1 cellular context compared by ENCODE assay signal in the genomic region with DNA sequence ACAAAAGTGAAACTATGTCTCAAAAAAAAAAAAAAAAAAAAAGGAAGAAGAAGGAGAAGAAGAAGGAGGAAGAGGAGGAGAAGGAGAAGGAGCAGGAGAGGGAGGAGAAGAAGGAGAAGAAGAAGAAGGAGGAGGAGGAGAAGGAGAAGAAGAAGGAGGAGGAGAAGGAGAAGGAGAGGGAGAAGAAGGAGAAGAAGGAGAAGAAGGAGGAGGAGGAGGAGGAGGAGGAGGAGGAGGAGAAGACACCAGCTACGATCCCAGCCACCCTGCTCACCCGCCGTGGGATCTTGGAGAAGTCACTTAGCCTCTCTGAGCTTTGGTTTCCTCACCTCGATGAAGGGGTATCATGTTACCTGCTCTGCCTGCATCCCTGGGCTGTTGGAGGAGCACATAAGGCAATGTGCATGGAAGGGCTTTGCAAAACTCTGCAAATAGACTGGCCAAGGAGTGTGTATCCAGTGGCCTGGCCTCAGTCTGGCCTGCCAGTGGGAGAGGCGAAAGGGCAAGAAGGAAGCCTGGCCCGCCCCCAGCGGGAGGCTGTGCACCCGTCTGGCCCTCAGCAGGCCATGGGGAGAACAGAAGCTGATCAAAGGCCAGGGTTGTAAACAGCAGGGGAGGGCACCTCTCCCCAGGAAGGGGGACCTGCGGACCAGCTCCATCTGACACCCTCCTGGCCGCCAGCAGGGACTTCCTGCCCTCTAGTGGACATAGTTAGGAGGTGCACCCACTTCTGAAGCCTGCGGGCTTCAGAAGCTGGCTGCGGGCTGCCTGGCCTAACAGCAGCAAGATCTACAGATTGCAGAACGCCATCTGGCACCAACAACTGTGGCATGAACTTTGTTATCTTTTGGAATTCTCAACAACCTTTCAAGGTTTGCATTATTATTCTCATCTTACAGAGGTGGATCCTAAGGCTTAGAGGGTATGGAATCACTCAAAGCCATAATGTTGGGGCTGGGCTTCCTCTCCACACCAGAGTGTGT.
TF ChIP-seq lines count a peak whose summit lies in the region.

No MANE protein-coding gene starts in this region.

TF ChIP-seq in K562, 482 proteins besides CTCF, POLR2A, EP300 and RAD21 (continued from another document and continues in another):
- TF ChIP-seq, protein P1, sequence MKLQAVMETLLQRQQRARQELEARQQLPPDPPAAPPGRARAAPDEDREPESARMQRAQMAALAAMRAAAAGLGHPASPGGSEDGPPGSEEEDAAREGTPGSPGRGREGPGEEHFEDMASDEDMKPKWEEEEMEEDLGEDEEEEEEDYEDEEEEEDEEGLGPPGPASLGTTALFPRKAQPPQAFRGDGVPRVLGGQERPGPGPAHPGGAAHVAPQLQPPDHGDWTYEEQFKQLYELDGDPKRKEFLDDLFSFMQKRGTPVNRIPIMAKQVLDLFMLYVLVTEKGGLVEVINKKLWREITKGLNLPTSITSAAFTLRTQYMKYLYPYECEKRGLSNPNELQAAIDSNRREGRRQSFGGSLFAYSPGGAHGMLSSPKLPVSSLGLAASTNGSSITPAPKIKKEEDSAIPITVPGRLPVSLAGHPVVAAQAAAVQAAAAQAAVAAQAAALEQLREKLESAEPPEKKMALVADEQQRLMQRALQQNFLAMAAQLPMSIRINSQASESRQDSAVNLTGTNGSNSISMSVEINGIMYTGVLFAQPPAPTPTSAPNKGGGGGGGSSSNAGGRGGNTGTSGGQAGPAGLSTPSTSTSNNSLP (IDR thresholded peaks at IDR 0.05; ENCODE audit: borderline replicate concordance, low read depth, low read length) = no peak
- TF ChIP-seq SRSF7 (optimal IDR thresholded peaks at IDR 0.05; ENCODE audit: low read depth, low read length) = no peak
- no peak for TF ChIP-seq KAT7 (CRISPR knock-in tag; IDR thresholded peaks at IDR 0.05; ENCODE audit: borderline replicate concordance)
- no peak for TF ChIP-seq HMGN3 (IDR thresholded peaks at IDR 0.05; ENCODE audit: borderline replicate concordance, extremely low read depth, insufficient read length, low read depth, low read length)
- no peak for TF ChIP-seq RNF2 (IDR thresholded peaks at IDR 0.05)
- TF ChIP-seq, protein P2, sequence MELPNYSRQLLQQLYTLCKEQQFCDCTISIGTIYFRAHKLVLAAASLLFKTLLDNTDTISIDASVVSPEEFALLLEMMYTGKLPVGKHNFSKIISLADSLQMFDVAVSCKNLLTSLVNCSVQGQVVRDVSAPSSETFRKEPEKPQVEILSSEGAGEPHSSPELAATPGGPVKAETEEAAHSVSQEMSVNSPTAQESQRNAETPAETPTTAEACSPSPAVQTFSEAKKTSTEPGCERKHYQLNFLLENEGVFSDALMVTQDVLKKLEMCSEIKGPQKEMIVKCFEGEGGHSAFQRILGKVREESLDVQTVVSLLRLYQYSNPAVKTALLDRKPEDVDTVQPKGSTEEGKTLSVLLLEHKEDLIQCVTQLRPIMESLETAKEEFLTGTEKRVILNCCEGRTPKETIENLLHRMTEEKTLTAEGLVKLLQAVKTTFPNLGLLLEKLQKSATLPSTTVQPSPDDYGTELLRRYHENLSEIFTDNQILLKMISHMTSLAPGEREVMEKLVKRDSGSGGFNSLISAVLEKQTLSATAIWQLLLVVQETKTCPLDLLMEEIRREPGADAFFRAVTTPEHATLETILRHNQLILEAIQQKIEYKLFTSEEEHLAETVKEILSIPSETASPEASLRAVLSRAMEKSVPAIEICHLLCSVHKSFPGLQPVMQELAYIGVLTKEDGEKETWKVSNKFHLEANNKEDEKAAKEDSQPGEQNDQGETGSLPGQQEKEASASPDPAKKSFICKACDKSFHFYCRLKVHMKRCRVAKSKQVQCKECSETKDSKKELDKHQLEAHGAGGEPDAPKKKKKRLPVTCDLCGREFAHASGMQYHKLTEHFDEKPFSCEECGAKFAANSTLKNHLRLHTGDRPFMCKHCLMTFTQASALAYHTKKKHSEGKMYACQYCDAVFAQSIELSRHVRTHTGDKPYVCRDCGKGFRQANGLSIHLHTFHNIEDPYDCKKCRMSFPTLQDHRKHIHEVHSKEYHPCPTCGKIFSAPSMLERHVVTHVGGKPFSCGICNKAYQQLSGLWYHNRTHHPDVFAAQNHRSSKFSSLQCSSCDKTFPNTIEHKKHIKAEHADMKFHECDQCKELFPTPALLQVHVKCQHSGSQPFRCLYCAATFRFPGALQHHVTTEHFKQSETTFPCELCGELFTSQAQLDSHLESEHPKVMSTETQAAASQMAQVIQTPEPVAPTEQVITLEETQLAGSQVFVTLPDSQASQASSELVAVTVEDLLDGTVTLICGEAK (IDR thresholded peaks at IDR 0.05) = no peak
- TF ChIP-seq, protein P2 (CRISPR knock-in tag; IDR thresholded peaks at IDR 0.05) = no peak
- no peak; the same call in 1 of the 2 replicates for TF ChIP-seq L3MBTL2 (IDR thresholded peaks at IDR 0.05)
- no peak for TF ChIP-seq TAF9B (IDR thresholded peaks at IDR 0.05; ENCODE audit: partially characterized antibody)
- TF ChIP-seq, protein P3, sequence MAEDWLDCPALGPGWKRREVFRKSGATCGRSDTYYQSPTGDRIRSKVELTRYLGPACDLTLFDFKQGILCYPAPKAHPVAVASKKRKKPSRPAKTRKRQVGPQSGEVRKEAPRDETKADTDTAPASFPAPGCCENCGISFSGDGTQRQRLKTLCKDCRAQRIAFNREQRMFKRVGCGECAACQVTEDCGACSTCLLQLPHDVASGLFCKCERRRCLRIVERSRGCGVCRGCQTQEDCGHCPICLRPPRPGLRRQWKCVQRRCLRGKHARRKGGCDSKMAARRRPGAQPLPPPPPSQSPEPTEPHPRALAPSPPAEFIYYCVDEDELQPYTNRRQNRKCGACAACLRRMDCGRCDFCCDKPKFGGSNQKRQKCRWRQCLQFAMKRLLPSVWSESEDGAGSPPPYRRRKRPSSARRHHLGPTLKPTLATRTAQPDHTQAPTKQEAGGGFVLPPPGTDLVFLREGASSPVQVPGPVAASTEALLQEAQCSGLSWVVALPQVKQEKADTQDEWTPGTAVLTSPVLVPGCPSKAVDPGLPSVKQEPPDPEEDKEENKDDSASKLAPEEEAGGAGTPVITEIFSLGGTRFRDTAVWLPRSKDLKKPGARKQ (CRISPR knock-in tag; IDR thresholded peaks at IDR 0.05) = no peak
- TF ChIP-seq, protein P4, sequence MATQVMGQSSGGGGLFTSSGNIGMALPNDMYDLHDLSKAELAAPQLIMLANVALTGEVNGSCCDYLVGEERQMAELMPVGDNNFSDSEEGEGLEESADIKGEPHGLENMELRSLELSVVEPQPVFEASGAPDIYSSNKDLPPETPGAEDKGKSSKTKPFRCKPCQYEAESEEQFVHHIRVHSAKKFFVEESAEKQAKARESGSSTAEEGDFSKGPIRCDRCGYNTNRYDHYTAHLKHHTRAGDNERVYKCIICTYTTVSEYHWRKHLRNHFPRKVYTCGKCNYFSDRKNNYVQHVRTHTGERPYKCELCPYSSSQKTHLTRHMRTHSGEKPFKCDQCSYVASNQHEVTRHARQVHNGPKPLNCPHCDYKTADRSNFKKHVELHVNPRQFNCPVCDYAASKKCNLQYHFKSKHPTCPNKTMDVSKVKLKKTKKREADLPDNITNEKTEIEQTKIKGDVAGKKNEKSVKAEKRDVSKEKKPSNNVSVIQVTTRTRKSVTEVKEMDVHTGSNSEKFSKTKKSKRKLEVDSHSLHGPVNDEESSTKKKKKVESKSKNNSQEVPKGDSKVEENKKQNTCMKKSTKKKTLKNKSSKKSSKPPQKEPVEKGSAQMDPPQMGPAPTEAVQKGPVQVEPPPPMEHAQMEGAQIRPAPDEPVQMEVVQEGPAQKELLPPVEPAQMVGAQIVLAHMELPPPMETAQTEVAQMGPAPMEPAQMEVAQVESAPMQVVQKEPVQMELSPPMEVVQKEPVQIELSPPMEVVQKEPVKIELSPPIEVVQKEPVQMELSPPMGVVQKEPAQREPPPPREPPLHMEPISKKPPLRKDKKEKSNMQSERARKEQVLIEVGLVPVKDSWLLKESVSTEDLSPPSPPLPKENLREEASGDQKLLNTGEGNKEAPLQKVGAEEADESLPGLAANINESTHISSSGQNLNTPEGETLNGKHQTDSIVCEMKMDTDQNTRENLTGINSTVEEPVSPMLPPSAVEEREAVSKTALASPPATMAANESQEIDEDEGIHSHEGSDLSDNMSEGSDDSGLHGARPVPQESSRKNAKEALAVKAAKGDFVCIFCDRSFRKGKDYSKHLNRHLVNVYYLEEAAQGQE (CRISPR knock-in tag; IDR thresholded peaks at IDR 0.05; ENCODE audit: low read depth) = no peak
- no peak for TF ChIP-seq ZNF12 (CRISPR knock-in tag; IDR thresholded peaks at IDR 0.05)
- TF ChIP-seq, protein P5, sequence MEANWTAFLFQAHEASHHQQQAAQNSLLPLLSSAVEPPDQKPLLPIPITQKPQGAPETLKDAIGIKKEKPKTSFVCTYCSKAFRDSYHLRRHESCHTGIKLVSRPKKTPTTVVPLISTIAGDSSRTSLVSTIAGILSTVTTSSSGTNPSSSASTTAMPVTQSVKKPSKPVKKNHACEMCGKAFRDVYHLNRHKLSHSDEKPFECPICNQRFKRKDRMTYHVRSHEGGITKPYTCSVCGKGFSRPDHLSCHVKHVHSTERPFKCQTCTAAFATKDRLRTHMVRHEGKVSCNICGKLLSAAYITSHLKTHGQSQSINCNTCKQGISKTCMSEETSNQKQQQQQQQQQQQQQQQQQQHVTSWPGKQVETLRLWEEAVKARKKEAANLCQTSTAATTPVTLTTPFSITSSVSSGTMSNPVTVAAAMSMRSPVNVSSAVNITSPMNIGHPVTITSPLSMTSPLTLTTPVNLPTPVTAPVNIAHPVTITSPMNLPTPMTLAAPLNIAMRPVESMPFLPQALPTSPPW (CRISPR knock-in tag; IDR thresholded peaks at IDR 0.05) = peak; percentile 59
- TF ChIP-seq YBX1 (IDR thresholded peaks at IDR 0.05) = no peak
- TF ChIP-seq NFRKB (IDR thresholded peaks at IDR 0.05; ENCODE audit: low read depth) = no peak
- no peak for TF ChIP-seq ZNF830 (CRISPR knock-in tag; IDR thresholded peaks at IDR 0.05)
- TF ChIP-seq ZNF785 (CRISPR knock-in tag; IDR thresholded peaks at IDR 0.05) = no peak
- 0 out of 4 replicates have a peak, but pooled peaks of 1 of the 2 experiments have one; percentile 21 for TF ChIP-seq FOXK2 (conservative IDR thresholded peaks at IDR 0.05 in 1 of 2, IDR thresholded peaks at IDR 0.05 in 1 of 2; ENCODE audit: low read depth in 2 of 2)
- TF ChIP-seq, protein P6, sequence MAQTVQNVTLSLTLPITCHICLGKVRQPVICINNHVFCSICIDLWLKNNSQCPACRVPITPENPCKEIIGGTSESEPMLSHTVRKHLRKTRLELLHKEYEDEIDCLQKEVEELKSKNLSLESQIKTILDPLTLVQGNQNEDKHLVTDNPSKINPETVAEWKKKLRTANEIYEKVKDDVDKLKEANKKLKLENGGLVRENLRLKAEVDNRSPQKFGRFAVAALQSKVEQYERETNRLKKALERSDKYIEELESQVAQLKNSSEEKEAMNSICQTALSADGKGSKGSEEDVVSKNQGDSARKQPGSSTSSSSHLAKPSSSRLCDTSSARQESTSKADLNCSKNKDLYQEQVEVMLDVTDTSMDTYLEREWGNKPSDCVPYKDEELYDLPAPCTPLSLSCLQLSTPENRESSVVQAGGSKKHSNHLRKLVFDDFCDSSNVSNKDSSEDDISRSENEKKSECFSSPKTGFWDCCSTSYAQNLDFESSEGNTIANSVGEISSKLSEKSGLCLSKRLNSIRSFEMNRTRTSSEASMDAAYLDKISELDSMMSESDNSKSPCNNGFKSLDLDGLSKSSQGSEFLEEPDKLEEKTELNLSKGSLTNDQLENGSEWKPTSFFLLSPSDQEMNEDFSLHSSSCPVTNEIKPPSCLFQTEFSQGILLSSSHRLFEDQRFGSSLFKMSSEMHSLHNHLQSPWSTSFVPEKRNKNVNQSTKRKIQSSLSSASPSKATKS (CRISPR knock-in tag; IDR thresholded peaks at IDR 0.05) = no peak
- TF ChIP-seq BHLHE40 (IDR thresholded peaks at IDR 0.05; ENCODE audit: low read length) = no peak
- TF ChIP-seq, protein P7, sequence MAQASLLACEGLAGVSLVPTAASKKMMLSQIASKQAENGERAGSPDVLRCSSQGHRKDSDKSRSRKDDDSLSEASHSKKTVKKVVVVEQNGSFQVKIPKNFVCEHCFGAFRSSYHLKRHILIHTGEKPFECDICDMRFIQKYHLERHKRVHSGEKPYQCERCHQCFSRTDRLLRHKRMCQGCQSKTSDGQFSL (CRISPR knock-in tag; IDR thresholded peaks at IDR 0.05) = peak; percentile 23; the same call in 1 of the 2 replicates
- TF ChIP-seq, protein P7 (tag; IDR thresholded peaks at IDR 0.05) = no peak
- TF ChIP-seq, protein P8, sequence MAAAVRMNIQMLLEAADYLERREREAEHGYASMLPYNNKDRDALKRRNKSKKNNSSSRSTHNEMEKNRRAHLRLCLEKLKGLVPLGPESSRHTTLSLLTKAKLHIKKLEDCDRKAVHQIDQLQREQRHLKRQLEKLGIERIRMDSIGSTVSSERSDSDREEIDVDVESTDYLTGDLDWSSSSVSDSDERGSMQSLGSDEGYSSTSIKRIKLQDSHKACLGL (CRISPR knock-in tag; IDR thresholded peaks at IDR 0.05; ENCODE audit: borderline replicate concordance, poor library complexity, severe bottlenecking) = no peak
- TF ChIP-seq TSC22D4 (tag; IDR thresholded peaks at IDR 0.05) = no peak
- TF ChIP-seq RB1 (IDR thresholded peaks at IDR 0.05; ENCODE audit: low read depth) = peak; percentile 68
